Comparison of ENCODE assay signal across 13 cellular contexts in genomic region chrX:118526149-118526548, GRCh38. TPM values are rescaled to one million over a fixed set of nuclear protein-coding genes. Genes with fewer than 3 reads are reported as not detected.
DNase-seq lines count a peak whose midpoint lies in the region; ATAC-seq and TF ChIP-seq lines count a peak whose summit lies in the region.
"Had no signal": no experiment of that assay in that cellular context is flagged by ENCODE, and none has a peak within 500 bp of the region (broad histone marks: within the 10 kb centered on the region; RNA-seq: fewer than 3 reads in every experiment).

No MANE protein-coding gene starts in this region.

- CTCF ChIA-PET in activated CD8-positive, alpha-beta memory T cell treated with anti-CD3 and anti-CD28 coated beads, Interleukin-2, amount 10 ng/mL, durations not matched to agents 7 days and 5 days (lab: Charles Lee): no interaction called here
- CTCF ChIA-PET in activated B cell treated with CpG ODN at 0.5 μM for 24 hours (lab: Charles Lee) (no interaction called here), HEK293T (lab: Yijun Ruan, JAX) (no interaction called here)

- no peaks in the 10 kb centered on the region for H3K4me1 ChIP-seq in left ventricle myocardium inferior

- H3K36me3 Mint-ChIP-seq in activated CD8-positive, alpha-beta memory T cell treated with anti-CD3 and anti-CD28 coated beads, Interleukin-2, amount 10 ng/mL, durations not matched to agents 7 days and 5 days: peaks cover 15% of the 10 kb centered on the region
- H3K36me3 Mint-ChIP-seq in activated B cell treated with CpG ODN at 0.5 μM for 24 hours (ENCODE audit: low read depth): peaks cover 2% of the 10 kb centered on the region
- H3K36me3 Mint-ChIP-seq in stimulated activated effector memory CD8-positive, alpha-beta T cell treated with anti-CD3 and anti-CD28 coated beads, Interleukin-12 subunit alpha, Interleukin-12 subunit beta, amount 100 ng/mL, for 72 hours: peaks cover 9% of the 10 kb centered on the region
- H3K36me3 Mint-ChIP-seq: brain had no signal

- H3K9me3 Mint-ChIP-seq in activated CD8-positive, alpha-beta memory T cell treated with anti-CD3 and anti-CD28 coated beads, Interleukin-2, amount 10 ng/mL, durations not matched to agents 7 days and 5 days (ENCODE audit: low read depth): no peaks in the 10 kb centered on the region
- no peaks in the 10 kb centered on the region for H3K9me3 Mint-ChIP-seq in activated B cell treated with CpG ODN at 0.5 μM for 24 hours
- H3K9me3 Mint-ChIP-seq in stimulated activated effector memory CD8-positive, alpha-beta T cell treated with anti-CD3 and anti-CD28 coated beads, Interleukin-12 subunit alpha, Interleukin-12 subunit beta, amount 100 ng/mL, for 72 hours: no peaks in the 10 kb centered on the region

- no peaks in the 10 kb centered on the region for H3K27me3 Mint-ChIP-seq in activated CD8-positive, alpha-beta memory T cell treated with anti-CD3 and anti-CD28 coated beads, Interleukin-2, amount 10 ng/mL, durations not matched to agents 7 days and 5 days
- H3K27me3 Mint-ChIP-seq in activated B cell treated with CpG ODN at 0.5 μM for 24 hours: no peaks in the 10 kb centered on the region
- H3K27me3 Mint-ChIP-seq: brain had no signal

- H3K27ac Mint-ChIP-seq in activated CD8-positive, alpha-beta memory T cell treated with anti-CD3 and anti-CD28 coated beads, Interleukin-2, amount 10 ng/mL, durations not matched to agents 7 days and 5 days: peak overlapping the region; percentile 84
- H3K27ac Mint-ChIP-seq in activated B cell treated with CpG ODN at 0.5 μM for 24 hours: peak overlapping the region; percentile 85
- peak overlapping the region; percentile 94 for H3K27ac Mint-ChIP-seq in stimulated activated effector memory CD8-positive, alpha-beta T cell treated with anti-CD3 and anti-CD28 coated beads, Interleukin-12 subunit alpha, Interleukin-12 subunit beta, amount 100 ng/mL, for 72 hours

- intact Hi-C loops in activated B cell treated with CpG ODN at 0.5 μM for 24 hours (cut with micrococcal nuclease): no loop called here
- intact Hi-C loops in left ventricle myocardium inferior (cut with micrococcal nuclease): no loop called here

- DNase-seq in activated CD8-positive, alpha-beta memory T cell treated with anti-CD3 and anti-CD28 coated beads, Interleukin-2, amount 10 ng/mL, durations not matched to agents 7 days and 5 days: no peak
- no peak for DNase-seq in activated CD8-positive, alpha-beta memory T cell treated with anti-CD3 and anti-CD28 coated beads for 24 hours
- DNase-seq in activated B cell treated with CpG ODN at 0.5 μM for 24 hours (no peak), left ventricle myocardium inferior (no peak), HEK293T (ENCODE audit: extremely low spot score) (no peak), NCI-H2029 treated with DMSO at 0.1 percent for 48 hours (lab: John Stamatoyannopoulos, UW) (no peak)
- no peak for DNase-seq in stimulated activated effector memory CD8-positive, alpha-beta T cell treated with anti-CD3 and anti-CD28 coated beads, Interleukin-12 subunit alpha, Interleukin-12 subunit beta, amount 100 ng/mL, for 72 hours (ENCODE audit: low spot score in 2 of 2)
- no peak for DNase-seq in stimulated activated CD4-positive, alpha-beta T cell treated with anti-CD3 and anti-CD28 coated beads, Interleukin-12 subunit alpha, Interleukin-12 subunit beta, amount 100 ng/mL, for 4 hours
- DNase-seq: hypothalamus, KBM-7, NCI-H1930, SW 1271 had no signal

- no peaks in the 10 kb centered on the region for H3K9me3 ChIP-seq in left ventricle myocardium inferior (replicated peaks)

- POLR2A ChIA-PET in activated B cell treated with CpG ODN at 0.5 μM for 24 hours (lab: Charles Lee) (no interaction called here), HEK293T (lab: Yijun Ruan, JAX) (no interaction called here)

- TF ChIP-seq CTCF in activated B cell treated with CpG ODN at 0.5 μM for 24 hours (IDR thresholded peaks at IDR 0.05) (no peak), left ventricle myocardium inferior (IDR thresholded peaks at IDR 0.05; ENCODE audit: borderline replicate concordance) (no peak)

- no peaks in the 10 kb centered on the region for H3K27me3 ChIP-seq in left ventricle myocardium inferior (ENCODE audit: low read depth)

- no peak for ATAC-seq in activated CD8-positive, alpha-beta memory T cell treated with anti-CD3 and anti-CD28 coated beads, Interleukin-2, amount 10 ng/mL, durations not matched to agents 7 days and 5 days
- peak; percentile 13 for ATAC-seq in activated B cell treated with CpG ODN at 0.5 μM for 24 hours (ENCODE audit: low read depth)
- peak; percentile 48 for ATAC-seq in stimulated activated effector memory CD8-positive, alpha-beta T cell treated with anti-CD3 and anti-CD28 coated beads, Interleukin-12 subunit alpha, Interleukin-12 subunit beta, amount 100 ng/mL, for 72 hours

- H3K36me3 ChIP-seq in left ventricle myocardium inferior: no peaks in the 10 kb centered on the region

- H3K4me3 Mint-ChIP-seq in activated CD8-positive, alpha-beta memory T cell treated with anti-CD3 and anti-CD28 coated beads, Interleukin-2, amount 10 ng/mL, durations not matched to agents 7 days and 5 days: no peak overlapping the region
- H3K4me3 Mint-ChIP-seq in activated B cell treated with CpG ODN at 0.5 μM for 24 hours: no peak overlapping the region
- peak overlapping the region; percentile 39 for H3K4me3 Mint-ChIP-seq in stimulated activated effector memory CD8-positive, alpha-beta T cell treated with anti-CD3 and anti-CD28 coated beads, Interleukin-12 subunit alpha, Interleukin-12 subunit beta, amount 100 ng/mL, for 72 hours
- H3K4me3 Mint-ChIP-seq: brain had no signal

- H3K27ac ChIP-seq in left ventricle myocardium inferior (replicated peaks): peak overlapping the region; percentile 33

- H3K4me3 ChIP-seq in left ventricle myocardium inferior: no peak overlapping the region

- peaks cover 79% of the 10 kb centered on the region for H3K4me1 Mint-ChIP-seq in activated CD8-positive, alpha-beta memory T cell treated with anti-CD3 and anti-CD28 coated beads, Interleukin-2, amount 10 ng/mL, durations not matched to agents 7 days and 5 days
- H3K4me1 Mint-ChIP-seq in activated B cell treated with CpG ODN at 0.5 μM for 24 hours: peaks cover 90% of the 10 kb centered on the region
- peaks cover 69% of the 10 kb centered on the region for H3K4me1 Mint-ChIP-seq in stimulated activated effector memory CD8-positive, alpha-beta T cell treated with anti-CD3 and anti-CD28 coated beads, Interleukin-12 subunit alpha, Interleukin-12 subunit beta, amount 100 ng/mL, for 72 hours

TF ChIP-seq in HEK293T, 16 proteins besides CTCF, POLR2A, EP300 and RAD21:
- TF ChIP-seq SUZ12 (IDR thresholded peaks at IDR 0.05): no peak
- TF ChIP-seq LEF1 (IDR thresholded peaks at IDR 0.05; ENCODE audit: borderline replicate concordance): no peak
- no peak for TF ChIP-seq NFRKB (IDR thresholded peaks at IDR 0.05)
- no peak for TF ChIP-seq L3MBTL2 (conservative IDR thresholded peaks at IDR 0.05)
- no peak for TF ChIP-seq CTBP1 (IDR thresholded peaks at IDR 0.05; ENCODE audit: borderline replicate concordance)
- TF ChIP-seq ARNT (IDR thresholded peaks at IDR 0.05): no peak
- TF ChIP-seq BHLHE40 (IDR thresholded peaks at IDR 0.05; ENCODE audit: borderline replicate concordance): no peak
- TF ChIP-seq FOXA1 (IDR thresholded peaks at IDR 0.05): no peak
- no peak for TF ChIP-seq TARDBP (IDR thresholded peaks at IDR 0.05)
- no peak for TF ChIP-seq SP1 (IDR thresholded peaks at IDR 0.05)
- TF ChIP-seq FOXM1 (IDR thresholded peaks at IDR 0.05; ENCODE audit: borderline replicate concordance): no peak
- TF ChIP-seq ZNF384 (IDR thresholded peaks at IDR 0.05): no peak
- TF ChIP-seq PKNOX1 (IDR thresholded peaks at IDR 0.05): no peak
- no peak for TF ChIP-seq FOXK2 (IDR thresholded peaks at IDR 0.05)
- no peak for TF ChIP-seq ELF4 (IDR thresholded peaks at IDR 0.05)
- no peak for TF ChIP-seq HDGF (IDR thresholded peaks at IDR 0.05; ENCODE audit: borderline replicate concordance)

RNA-seq across cellular contexts. Expression of gene DOCK11, which starts 30.5 kb away (rescaled TPM):
- total RNA-seq in activated CD8-positive, alpha-beta memory T cell treated with anti-CD3 and anti-CD28 coated beads, Interleukin-2, amount 10 ng/mL, durations not matched to agents 7 days and 5 days: 10 to 100 TPM; 57.1 to 63.1 TPM
- total RNA-seq in activated B cell treated with CpG ODN at 0.5 μM for 24 hours (56.0 and 58.6 TPM in 2 replicates), left ventricle myocardium inferior (3.8 TPM)

Comparison
In these comparisons a context has a peak if more than half of its experiments do, and no peak if none do; other contexts are left out.
1. RNA of gene DOCK11, which starts 30.5 kb away (total RNA-seq): 57.1 to 63.1 TPM in activated CD8-positive, alpha-beta memory T cell treated with anti-CD3 and anti-CD28 coated beads, Interleukin-2, amount 10 ng/mL, durations not matched to agents 7 days and 5 days and 56.0 to 58.6 TPM in activated B cell treated with CpG ODN at 0.5 μM for 24 hours; 3.8 TPM in left ventricle myocardium inferior (single experiment); every median in the first group is over 10 times any median in the second.
2. Peak in every context shown above with its lines, with median percentiles within 50 percentile points of each other: H3K27ac Mint-ChIP-seq.